8 cellular contexts compared by ENCODE assay signal in genomic region chr7:128790297-128791037, GRCh38. TPM values are rescaled to one million over a fixed set of nuclear protein-coding genes. Genes with fewer than 3 reads are reported as not detected.
DNase-seq lines count a peak whose midpoint lies in the region; ATAC-seq, FAIRE-seq and TF ChIP-seq lines count a peak whose summit lies in the region.

No MANE protein-coding gene starts in this region.

- in situ Hi-C loops in G401 (cut with HindIII; ENCODE audit: low sequenced_read_pairs): no loop called here
- in situ Hi-C loops in K562 (cut with MboI): no loop called here

- H3K9ac ChIP-seq in K562 (ENCODE audit: insufficient read depth in 1 of 2, low read depth in 2 of 2, low read length in 2 of 2): peak overlapping the region; percentile 78 to 97
- no peak overlapping the region for H3K9ac ChIP-seq in liver (ENCODE audit: low read depth in 1 of 2, low read length in 2 of 2)

- POLR2A ChIA-PET in K562 (lab: Yijun Ruan, JAX): interaction anchor here (0.6 to 1.1 kb wide), 6 partner anchors 12 to 51 kb away, joined by 3 to 6 read pairs (median 4); no protein-coding TSS in a partner anchor

- no peak for TF ChIP-seq POLR2A in K562 (conservative IDR thresholded peaks at IDR 0.05)
- TF ChIP-seq POLR2A in tibial nerve (IDR thresholded peaks at IDR 0.05): no peak

- H3K9me1 ChIP-seq in K562 (ENCODE audit: control insufficient read depth, insufficient read depth, low read length): no peaks in the 10 kb centered on the region

- H3K4me1 ChIP-seq in K562 (replicated peaks in 1 of 2; ENCODE audit: control insufficient read depth in 2 of 2, insufficient read depth in 2 of 2, low read length in 2 of 2) (peaks cover 21 to 46% of the 10 kb centered on the region in 2 experiments), liver (ENCODE audit: control insufficient read depth in 4 of 4, insufficient read depth in 4 of 4, low read length in 3 of 4) (peaks cover 2 to 12% (median 6%) of the 10 kb centered on the region in 4 donors), tibial nerve (peaks cover 0 to 25% (median 9%) of the 10 kb centered on the region in 4 donors)

- peak overlapping the region; percentile 95 for H2AFZ ChIP-seq in K562 (ENCODE audit: low read depth, low read length)

- H3K4me3 ChIP-seq in K562: peak overlapping the region; percentile 69
- peak overlapping the region in 2 of 3 donors; percentile 77 to 88 for H3K4me3 ChIP-seq in liver (ENCODE audit: low read depth in 1 of 3, low read length in 3 of 3)
- peak overlapping the region; percentile 48 to 84 (median 66) for H3K4me3 ChIP-seq in tibial nerve

- no peak for FAIRE-seq in K562 (lab: Jason Lieb, UNC)

- no peaks in the 10 kb centered on the region for H4K20me1 ChIP-seq in K562 (replicated peaks; ENCODE audit: control insufficient read depth, insufficient read depth, low read length)

- TF ChIP-seq EP300 in K562 (IDR thresholded peaks at IDR 0.05; ENCODE audit: low read length) (no peak), tibial nerve (IDR thresholded peaks at IDR 0.05) (no peak)

- no peak for TF ChIP-seq RAD21 in K562 (CRISPR knock-in tag; conservative IDR thresholded peaks at IDR 0.05 in 1 of 2, IDR thresholded peaks at IDR 0.05 in 1 of 2)
- TF ChIP-seq RAD21 in liver (IDR thresholded peaks at IDR 0.05): no peak

- H3K4me2 ChIP-seq in K562 (ENCODE audit: insufficient read depth, low read length): peak overlapping the region; percentile 87

- H3K27me3 ChIP-seq in K562 (ENCODE audit: control insufficient read depth in 2 of 2, insufficient read depth in 2 of 2, low read length in 2 of 2) (no peaks in the 10 kb centered on the region), liver (ENCODE audit: control insufficient read depth in 4 of 4, insufficient read depth in 4 of 4, low read length in 3 of 4) (no peaks in the 10 kb centered on the region), tibial nerve (peaks cover 0 to 8% of the 10 kb centered on the region in 2 donors)

- WGBS in K562 (ENCODE audit: insufficient coverage, low coverage, missing lambda C conversion rate): 43% methylated on average over 40 of the region's 45 CpGs
- 22% methylated on average over 45 of the region's 45 CpGs for WGBS in liver
- 11 to 13% methylated on average over 33 to 36 of the region's 45 CpGs for WGBS in tibial nerve, 2 donors

- TSS peak; percentile 48 for BruUV-seq in K562 (replicated peaks; lab: Mats Ljungman, UMichigan)

- CTCF ChIA-PET in K562 (lab: Yijun Ruan, JAX; ENCODE audit: low intra/inter-chr PET ratio): no interaction called here

- ATAC-seq in HG02973 (IDR thresholded peaks at IDR 0.05; ENCODE audit: unreplicated experiment): peak; percentile 9
- ATAC-seq in K562: peak; percentile 51
- ATAC-seq in GM21576 (IDR thresholded peaks at IDR 0.05; ENCODE audit: unreplicated experiment): no peak
- no peak for ATAC-seq in GM21381 (IDR thresholded peaks at IDR 0.05; ENCODE audit: unreplicated experiment)

- H3K36me3 ChIP-seq in K562 (ENCODE audit: control insufficient read depth, insufficient read depth, low read length) (peaks cover 15% of the 10 kb centered on the region; the same call in 1 of the 3 replicates), liver (ENCODE audit: control insufficient read depth in 4 of 4, insufficient read depth in 3 of 4, low read depth in 1 of 4, low read length in 3 of 4) (no peaks in the 10 kb centered on the region), tibial nerve (no peaks in the 10 kb centered on the region)

- peak overlapping the region; percentile 65 for H3K27ac ChIP-seq in K562 (ENCODE audit: extremely low read depth, low read depth, low read length)
- H3K27ac ChIP-seq in liver (ENCODE audit: low read depth in 1 of 2, low read length in 2 of 2): no peak overlapping the region
- peak overlapping the region in 2 of 4 donors; percentile 45 to 76 for H3K27ac ChIP-seq in tibial nerve

- TF ChIP-seq CTCF in K562 (IDR thresholded peaks at IDR 0.05 in 2 of 3, conservative IDR thresholded peaks at IDR 0.05 in 1 of 3; ENCODE audit: insufficient read depth in 2 of 3, low read depth in 1 of 3, low read length in 3 of 3) (no peak), liver (IDR thresholded peaks at IDR 0.05; ENCODE audit: low read depth, low read length, missing input control) (no peak), tibial nerve (IDR thresholded peaks at IDR 0.05) (no peak)

- DNase-seq in G401 (ENCODE audit: low spot score): peak; percentile 26
- no peak for DNase-seq in K562 (ENCODE audit: extremely low read depth in 1 of 4, low spot score in 3 of 4)
- DNase-seq in tibial nerve (ENCODE audit: low spot score in 2 of 2): no peak
- DNase-seq in islet precursor cell: no peak

- peaks cover 9% of the 10 kb centered on the region; the same call in 2 of the 3 replicates for H3K79me2 ChIP-seq in K562 (ENCODE audit: control insufficient read depth, insufficient read depth, low read length)

- H3K9me3 ChIP-seq in K562 (replicated peaks; ENCODE audit: control insufficient read depth, insufficient read depth, low read depth, low read length) (no peaks in the 10 kb centered on the region), liver (ENCODE audit: control insufficient read depth in 4 of 4, low read length in 3 of 4) (no peaks in the 10 kb centered on the region), tibial nerve (no peaks in the 10 kb centered on the region)

- intact Hi-C loops in K562 (cut with micrococcal nuclease): loop anchor here (5.0 kb wide), 1 partner anchor 92 kb away; no protein-coding TSS in a partner anchor

RNA-seq across cellular contexts. Expression of gene CCDC136, which starts 1.3 kb away (rescaled TPM):
- 11.3 and 15.2 TPM in 2 replicates for total RNA-seq in G401 (2014; rRNA removed; shearing (Covaris generic))
- 153 and 165 TPM in 2 replicates for total RNA-seq in K562 (2011; cell fraction: chromatin; rRNA removed; ENCODE audit: low replicate concordance)
- 88.4 and 89.7 TPM in 2 replicates for total RNA-seq in K562 (2011; cell fraction: nucleolus; rRNA removed)
- 120 and 159 TPM in 2 replicates for total RNA-seq in K562 (2011; cell fraction: nucleoplasm; rRNA removed)
- 17.0 and 23.5 TPM in 2 replicates for total RNA-seq in K562 (2014; rRNA removed)
- total RNA-seq in K562 (2014; rRNA removed; fragmentation: Illumina TruSeq; extraction: Trizol): 15.3 and 18.8 TPM in 2 replicates
- total RNA-seq in K562 (2015; rRNA removed; fragmentation: Illumina TruSeq; extraction: Trizol): 27.6 and 28.7 TPM in 2 replicates
- total RNA-seq in K562 (2021): 23.7 and 26.5 TPM in 2 replicates
- polyA plus RNA-seq in K562 (2011; rRNA removed): 40.2 and 45.0 TPM in 2 replicates
- 12.2 and 20.3 TPM in 2 replicates for polyA plus RNA-seq in K562 (2011; cell fraction: cytosol; rRNA removed)
- 165 and 172 TPM in 2 replicates for polyA plus RNA-seq in K562 (2011; cell fraction: nucleus; rRNA removed)
- 30.6 and 53.3 TPM in 2 replicates for polyA plus RNA-seq in K562 (2012)
- polyA plus RNA-seq in K562 (2014; fragmentation: Illumina TruSeq; extraction: Trizol): 23.5 and 26.9 TPM in 2 replicates
- polyA plus RNA-seq in K562 (2014; fragmentation: Nextera tagmentation; extraction: Ambion mirVana): 1 to 10 TPM; 2.4 TPM
- 34.8 and 40.8 TPM in 2 replicates for polyA plus RNA-seq in K562 (2014; rRNA removed)
- 31.9 and 36.9 TPM in 2 replicates for polyA minus RNA-seq in K562 (2011; rRNA and poly(A)+ RNA removed)
- polyA minus RNA-seq in K562 (2011; cell fraction: cytosol; rRNA and poly(A)+ RNA removed): 9.3 and 17.3 TPM in 2 replicates
- 47.4 and 54.8 TPM in 2 replicates for polyA minus RNA-seq in K562 (2011; cell fraction: nucleus; rRNA and poly(A)+ RNA removed)
- under 1 TPM; 0.09 to 0.59 TPM for total RNA-seq in liver
- polyA plus RNA-seq in liver: under 1 TPM; 0.22 TPM
- total RNA-seq in tibial nerve: 10 to 100 TPM in 1 of 4 donors, 1 to 10 TPM in 3; 4.5 to 12.4 (median 7.2) TPM

RNA-seq across cellular contexts. Expression of gene OPN1SW, which starts 14.9 kb away (rescaled TPM):
- not detected in 2 replicates for total RNA-seq in G401 (2014; rRNA removed; shearing (Covaris generic))
- not detected in 2 replicates for total RNA-seq in K562 (2011; cell fraction: chromatin; rRNA removed; ENCODE audit: low replicate concordance)
- total RNA-seq in K562 (2011; cell fraction: nucleolus; rRNA removed): not detected in 2 replicates
- total RNA-seq in K562 (2011; cell fraction: nucleoplasm; rRNA removed): not detected in 2 replicates
- total RNA-seq in K562 (2014; rRNA removed) (not detected in 2 replicates), K562 (2014; rRNA removed; fragmentation: Illumina TruSeq; extraction: Trizol) (not detected in 2 replicates), K562 (2015; rRNA removed; fragmentation: Illumina TruSeq; extraction: Trizol) (not detected in 2 replicates), K562 (2021) (not detected in 2 replicates), liver (not detected), tibial nerve (not detected)
- polyA plus RNA-seq in K562 (2011; rRNA removed) (not detected in 2 replicates), K562 (2014; fragmentation: Illumina TruSeq; extraction: Trizol) (not detected in 2 replicates), K562 (2014; fragmentation: Nextera tagmentation; extraction: Ambion mirVana) (1 to 10 TPM in 1 of 2 experiments, under 1 TPM in 1; 0.84 to 1.0 TPM), K562 (2014; rRNA removed) (not detected in 2 replicates), liver (under 1 TPM in 1 of 2 donors, not detected in 1; 0.29 TPM)
- not detected in 2 replicates for polyA plus RNA-seq in K562 (2011; cell fraction: cytosol; rRNA removed)
- polyA plus RNA-seq in K562 (2011; cell fraction: nucleus; rRNA removed): not detected in 2 replicates
- polyA plus RNA-seq in K562 (2012): 0.09 and 0.24 TPM in 2 replicates
- not detected in 2 replicates for polyA minus RNA-seq in K562 (2011; rRNA and poly(A)+ RNA removed)
- polyA minus RNA-seq in K562 (2011; cell fraction: cytosol; rRNA and poly(A)+ RNA removed): not detected in 2 replicates
- not detected in 2 replicates for polyA minus RNA-seq in K562 (2011; cell fraction: nucleus; rRNA and poly(A)+ RNA removed)

RNA-seq across cellular contexts. Expression of gene FLNC, which starts 39.7 kb away (rescaled TPM):
- 211 and 231 TPM in 2 replicates for total RNA-seq in G401 (2014; rRNA removed; shearing (Covaris generic))
- 62.5 and 206 TPM in 2 replicates for total RNA-seq in K562 (2011; cell fraction: chromatin; rRNA removed; ENCODE audit: low replicate concordance)
- total RNA-seq in K562 (2011; cell fraction: nucleolus; rRNA removed): 132 and 134 TPM in 2 replicates
- total RNA-seq in K562 (2011; cell fraction: nucleoplasm; rRNA removed): 72.1 and 81.0 TPM in 2 replicates
- total RNA-seq in K562 (2014; rRNA removed): 60.7 and 94.5 TPM in 2 replicates
- total RNA-seq in K562 (2014; rRNA removed; fragmentation: Illumina TruSeq; extraction: Trizol): 11.4 and 18.2 TPM in 2 replicates
- total RNA-seq in K562 (2015; rRNA removed; fragmentation: Illumina TruSeq; extraction: Trizol): 28.8 and 33.3 TPM in 2 replicates
- total RNA-seq in K562 (2021): 148 and 155 TPM in 2 replicates
- polyA plus RNA-seq in K562 (2011; rRNA removed): 10.3 and 11.4 TPM in 2 replicates
- 11.4 and 26.8 TPM in 2 replicates for polyA plus RNA-seq in K562 (2011; cell fraction: cytosol; rRNA removed)
- 58.5 and 126 TPM in 2 replicates for polyA plus RNA-seq in K562 (2011; cell fraction: nucleus; rRNA removed)
- 66.6 and 106 TPM in 2 replicates for polyA plus RNA-seq in K562 (2012)
- 32.8 and 55.3 TPM in 2 replicates for polyA plus RNA-seq in K562 (2014; fragmentation: Illumina TruSeq; extraction: Trizol)
- 1 to 10 TPM in 1 of 2 experiments, under 1 TPM in 1; 0.90 to 1.1 TPM for polyA plus RNA-seq in K562 (2014; fragmentation: Nextera tagmentation; extraction: Ambion mirVana)
- 29.0 and 34.7 TPM in 2 replicates for polyA plus RNA-seq in K562 (2014; rRNA removed)
- polyA minus RNA-seq in K562 (2011; rRNA and poly(A)+ RNA removed): 15.1 and 41.9 TPM in 2 replicates
- 127 and 146 TPM in 2 replicates for polyA minus RNA-seq in K562 (2011; cell fraction: cytosol; rRNA and poly(A)+ RNA removed)
- polyA minus RNA-seq in K562 (2011; cell fraction: nucleus; rRNA and poly(A)+ RNA removed): 53.1 and 53.6 TPM in 2 replicates
- total RNA-seq in liver: 1 to 10 TPM in 1 of 2 donors, under 1 TPM in 1; 0.70 to 2.3 TPM
- under 1 TPM; 0.03 to 0.37 TPM for polyA plus RNA-seq in liver
- 10 to 100 TPM in 2 of 4 donors, 1 to 10 TPM in 2; 5.5 to 13.5 (median 9.0) TPM for total RNA-seq in tibial nerve

RNA-seq across cellular contexts. Expression of gene CALU, which starts 51.3 kb away (rescaled TPM):
- total RNA-seq in G401 (2014; rRNA removed; shearing (Covaris generic)): 86.0 and 136 TPM in 2 replicates
- total RNA-seq in K562 (2011; cell fraction: chromatin; rRNA removed; ENCODE audit: low replicate concordance): 110 and 296 TPM in 2 replicates
- total RNA-seq in K562 (2011; cell fraction: nucleolus; rRNA removed): 143 and 167 TPM in 2 replicates
- 289 and 411 TPM in 2 replicates for total RNA-seq in K562 (2011; cell fraction: nucleoplasm; rRNA removed)
- 171 and 210 TPM in 2 replicates for total RNA-seq in K562 (2014; rRNA removed)
- total RNA-seq in K562 (2014; rRNA removed; fragmentation: Illumina TruSeq; extraction: Trizol): 261 and 289 TPM in 2 replicates
- total RNA-seq in K562 (2015; rRNA removed; fragmentation: Illumina TruSeq; extraction: Trizol): 252 and 263 TPM in 2 replicates
- 166 and 170 TPM in 2 replicates for total RNA-seq in K562 (2021)
- 167 and 193 TPM in 2 replicates for polyA plus RNA-seq in K562 (2011; rRNA removed)
- polyA plus RNA-seq in K562 (2011; cell fraction: cytosol; rRNA removed): 48.3 and 113 TPM in 2 replicates
- 43.6 and 64.9 TPM in 2 replicates for polyA plus RNA-seq in K562 (2011; cell fraction: nucleus; rRNA removed)
- 185 and 229 TPM in 2 replicates for polyA plus RNA-seq in K562 (2012)
- 211 and 265 TPM in 2 replicates for polyA plus RNA-seq in K562 (2014; fragmentation: Illumina TruSeq; extraction: Trizol)
- polyA plus RNA-seq in K562 (2014; fragmentation: Nextera tagmentation; extraction: Ambion mirVana): 100 to 1,000 TPM; 215 to 286 TPM
- polyA plus RNA-seq in K562 (2014; rRNA removed): 173 and 177 TPM in 2 replicates
- 359 and 418 TPM in 2 replicates for polyA minus RNA-seq in K562 (2011; rRNA and poly(A)+ RNA removed)
- 111 and 121 TPM in 2 replicates for polyA minus RNA-seq in K562 (2011; cell fraction: cytosol; rRNA and poly(A)+ RNA removed)
- polyA minus RNA-seq in K562 (2011; cell fraction: nucleus; rRNA and poly(A)+ RNA removed): 25.2 and 55.2 TPM in 2 replicates
- 10 to 100 TPM; 41.1 to 57.9 TPM for total RNA-seq in liver
- 10 to 100 TPM; 37.1 to 43.9 TPM for polyA plus RNA-seq in liver
- 10 to 100 TPM; 77.3 to 94.8 (median 90.0) TPM for total RNA-seq in tibial nerve

Comparison
In these comparisons a context has a peak if more than half of its experiments do, and no peak if none do; other contexts are left out.
1. ATAC-seq: peak in HG02973 (single experiment) and K562 (single experiment); none in GM21576 (single experiment) and GM21381 (single experiment).
2. H3K9ac ChIP-seq: peak in K562 (2 of 2); none in liver (0 of 2).
3. Peak in every context shown above with its lines, with median percentiles within 50 percentile points of each other: H3K4me3 ChIP-seq.